22 cellular contexts compared by ENCODE assay signal in the genomic region with DNA sequence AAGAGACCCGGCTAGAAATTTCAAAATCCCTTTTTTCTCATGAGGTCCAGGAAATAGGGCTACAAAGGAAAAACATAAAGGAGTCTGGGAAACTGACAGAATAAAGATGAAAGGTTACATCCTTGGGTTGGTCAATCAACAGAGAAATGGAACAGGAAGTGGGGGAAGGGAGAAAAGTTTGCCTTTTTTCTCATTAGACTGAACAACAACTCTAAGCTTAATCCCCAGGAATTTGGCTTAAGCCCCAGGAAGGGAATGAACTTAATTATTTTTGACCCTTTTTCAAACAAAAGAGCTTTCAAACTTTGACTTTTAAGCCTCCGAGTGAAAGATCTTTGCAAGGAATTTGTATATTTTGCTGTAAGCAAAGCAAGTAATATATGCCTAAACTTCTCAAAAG. TPM values are rescaled to one million over a fixed set of nuclear protein-coding genes. Genes with fewer than 3 reads are reported as not detected.
DNase-seq lines count a peak whose midpoint lies in the region; ATAC-seq, FAIRE-seq and TF ChIP-seq lines count a peak whose summit lies in the region.
"Had no signal": no experiment of that assay in that cellular context is flagged by ENCODE, and none has a peak within 500 bp of the region (broad histone marks: within the 10 kb centered on the region; RNA-seq: fewer than 3 reads in every experiment).

No MANE protein-coding gene starts in this region.

- H3K4me3 ChIP-seq in adipocyte (ENCODE audit: low read length) = no peak overlapping the region
- peak overlapping the region; percentile 19; the same call in 1 of the 2 replicates for H3K4me3 ChIP-seq in iPS-20b (ENCODE audit: low read length)
- H3K4me3 ChIP-seq in retinal pigment epithelial cell (ENCODE audit: low read length) = no peak overlapping the region
- H3K4me3 ChIP-seq: ovary, sigmoid colon had no signal

- FAIRE-seq in G401.6 (lab: Jason Lieb, UNC) = peak; percentile 99
- FAIRE-seq: colon had no signal

- no peak for TF ChIP-seq CTCF in retinal pigment epithelial cell (conservative IDR thresholded peaks at IDR 0.05; ENCODE audit: low read depth, low read length)

- ATAC-seq in left lobe of liver = no peak
- ATAC-seq: activated CD8-positive, alpha-beta T cell treated with anti-CD3 and anti-CD28 coated beads, Interleukin-2, amount 10 ng/mL, durations not matched to agents 7 days and 5 days; CD8-positive, alpha-beta T cell; stimulated activated effector memory CD8-positive, alpha-beta T cell treated with anti-CD3 and anti-CD28 coated beads, Interleukin-12 subunit alpha, Interleukin-12 subunit beta, amount 100 ng/mL, for 72 hours had no signal

- H3K27ac ChIP-seq in iPS-20b (ENCODE audit: low read length) = no peak overlapping the region
- H3K27ac ChIP-seq: ovary, sigmoid colon had no signal

- DNase-seq in adipocyte (ENCODE audit: low read depth) (peak; percentile 73), retinal pigment epithelial cell (ENCODE audit: low read depth) (peak; percentile 96), left lobe of liver (ENCODE audit: low spot score) (no peak)
- no peak for DNase-seq in stimulated activated CD4-positive, alpha-beta T cell treated with anti-CD3 and anti-CD28 coated beads, Interleukin-15, amount 100 ng/mL, for 24 hours
- no peak for DNase-seq in stimulated activated CD8-positive, alpha-beta memory T cell treated with anti-CD3 and anti-CD28 coated beads, Interleukin-4, amount 100 ng/mL, for 48 hours
- DNase-seq: activated CD8-positive, alpha-beta T cell treated with anti-CD3 and anti-CD28 coated beads, Interleukin-2, amount 10 ng/mL, durations not matched to agents 7 days and 5 days; activated naive CD4-positive, alpha-beta T cell treated with anti-CD3 and anti-CD28 coated beads, Interleukin-2, amount 10 ng/mL, durations not matched to agents 7 days and 5 days; activated T-cell treated with anti-CD3 and anti-CD28 coated beads, Interleukin-2, amount 50 U/mL, for 24 hours; CD8-positive, alpha-beta T cell; H7; head of caudate nucleus; NCI-H1105; NCI-H2081; NK-92 treated with Interleukin-12 subunit alpha and Interleukin-12 subunit beta, amount 100 ng/mL, for 24 hours; ovary; sigmoid colon; T-helper 2 cell had no signal

- H3K9ac ChIP-seq in adipocyte (ENCODE audit: low read length) = no peak overlapping the region
- peak overlapping the region; percentile 42; the same call in 1 of the 2 replicates for H3K9ac ChIP-seq in iPS-20b (ENCODE audit: low read depth, low read length)

- no peaks in the 10 kb centered on the region for H3K4me1 ChIP-seq in adipocyte (ENCODE audit: control insufficient read depth, insufficient read depth, low read length)
- H3K4me1 ChIP-seq in iPS-20b (ENCODE audit: insufficient read depth, low read length) = peaks cover 15% of the 10 kb centered on the region; the same call in 1 of the 2 replicates
- H3K4me1 ChIP-seq: sigmoid colon had no signal

- H3K27me3 ChIP-seq in adipocyte (replicated peaks; ENCODE audit: control insufficient read depth, insufficient read depth, low read length) (peaks cover 3% of the 10 kb centered on the region), iPS-20b (ENCODE audit: insufficient read depth, low read length) (no peaks in the 10 kb centered on the region)
- H3K27me3 ChIP-seq: ovary, sigmoid colon had no signal

- H3K36me3 ChIP-seq in adipocyte (ENCODE audit: control insufficient read depth, insufficient read depth, low read length, severe bottlenecking) (no peaks in the 10 kb centered on the region), iPS-20b (ENCODE audit: insufficient read depth, low read depth, low read length) (no peaks in the 10 kb centered on the region)
- H3K36me3 ChIP-seq: ovary, sigmoid colon had no signal

- H3K9me3 ChIP-seq in adipocyte (ENCODE audit: control insufficient read depth, low read length) (no peaks in the 10 kb centered on the region), iPS-20b (ENCODE audit: insufficient read depth, low read depth, low read length) (no peaks in the 10 kb centered on the region)
- H3K9me3 ChIP-seq: ovary, sigmoid colon had no signal

RNA-seq across cellular contexts. Expression of gene LGI1, which starts 32.7 kb away (rescaled TPM):
- 0.75 TPM for total RNA-seq in left lobe of liver
- total RNA-seq: activated CD8-positive, alpha-beta T cell treated with anti-CD3 and anti-CD28 coated beads, Interleukin-2, amount 10 ng/mL, durations not matched to agents 7 days and 5 days; CD8-positive, alpha-beta T cell; SK-MEL-5 had no signal

Comparison
In these comparisons a context has a peak if more than half of its experiments do, and no peak if none do; other contexts are left out.
1. DNase-seq: peak in adipocyte (single experiment) and retinal pigment epithelial cell (single experiment); none in left lobe of liver (single experiment), stimulated activated CD4-positive, alpha-beta T cell treated with anti-CD3 and anti-CD28 coated beads, Interleukin-15, amount 100 ng/mL, for 24 hours (single experiment) and stimulated activated CD8-positive, alpha-beta memory T cell treated with anti-CD3 and anti-CD28 coated beads, Interleukin-4, amount 100 ng/mL, for 48 hours (single experiment).